15 cellular contexts compared by ENCODE assay signal in the genomic region with DNA sequence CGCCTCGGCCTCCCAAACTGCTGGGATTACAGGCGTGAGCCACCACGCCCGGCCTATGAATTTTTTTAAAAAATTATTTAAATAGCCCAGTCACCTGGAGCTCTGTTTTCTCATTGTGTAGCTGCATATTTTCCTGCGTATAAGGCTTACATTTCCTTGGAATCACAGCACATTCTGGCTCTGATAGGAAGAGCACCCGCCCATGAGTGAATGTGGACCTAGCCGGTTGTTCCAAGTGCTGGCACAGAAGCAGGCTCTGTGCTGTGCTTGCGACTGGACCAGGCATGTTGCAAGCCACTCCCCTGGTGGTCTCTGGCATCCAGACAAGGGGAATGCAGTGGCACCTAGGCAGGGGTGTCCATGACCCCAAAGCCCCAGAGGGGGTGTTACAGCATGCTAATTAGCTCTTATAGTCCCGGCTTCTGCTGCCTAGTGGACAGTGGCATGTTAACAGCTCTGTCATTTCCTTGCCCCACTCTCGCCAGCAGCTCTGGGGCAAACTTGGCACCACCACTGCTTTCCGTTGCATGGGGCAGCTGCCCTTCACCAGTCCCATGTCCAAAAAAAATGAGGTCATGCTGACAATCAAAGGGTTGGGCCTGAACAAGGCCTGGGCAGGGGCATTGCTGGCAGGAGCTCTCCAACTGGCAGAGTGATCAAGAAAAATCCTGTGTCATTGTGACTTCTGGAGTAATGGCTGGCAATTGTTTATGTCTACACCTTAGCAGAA. TPM values are rescaled to one million over a fixed set of nuclear protein-coding genes. Genes with fewer than 3 reads are reported as not detected.
"Had no signal": no experiment of that assay in that cellular context is flagged by ENCODE, and none has a peak within 500 bp of the region (broad histone marks: within the 10 kb centered on the region; RNA-seq: fewer than 3 reads in every experiment).

No MANE protein-coding gene starts in this region.

- H3K27me3 ChIP-seq: ovary, tibial nerve had no signal

- H3K27ac ChIP-seq: ovary, tibial nerve had no signal

- ATAC-seq: activated CD4-positive, CD25-positive, alpha-beta regulatory T cell treated with anti-CD3 and anti-CD28 coated beads, Interleukin-2, amount 50 U/mL, for 24 hours; activated naive CD8-positive, alpha-beta T cell treated with anti-CD3 and anti-CD28 coated beads, Interleukin-2, amount 50 U/mL, for 24 hours; SK-N-SH treated with all-trans-retinoic acid at 6 μM for 48 hours; stimulated activated memory B cell treated with anti-CD40 and anti-IgM and Interleukin-4, amounts not matched to agents 10 μg/mL and 1 μg/mL and 100 μg/mL, for 72 hours had no signal

- H3K9me3 ChIP-seq: ovary had no signal

- H3K36me3 ChIP-seq: ovary, tibial nerve had no signal

- DNase-seq: activated naive CD4-positive, alpha-beta T cell treated with anti-CD3 and anti-CD28 coated beads for 36 hours; activated naive CD8-positive, alpha-beta T cell treated with anti-CD3 and anti-CD28 coated beads, Interleukin-2, amount 50 U/mL, for 24 hours; kidney glomerular epithelial cell; mesendoderm; ovary; stimulated activated CD4-positive, alpha-beta T cell treated with anti-CD3 and anti-CD28 coated beads, Interleukin-2, amount 100 ng/mL, for 48 hours; T-helper 1 cell; T1000 had no signal

- H3K4me3 ChIP-seq: ovary, tibial nerve had no signal

- H3K4me1 ChIP-seq: tibial nerve had no signal

RNA-seq across cellular contexts. Expression of a gene that starts 5.2 kb away (rescaled TPM):
- total RNA-seq: activated CD8-positive, alpha-beta memory T cell treated with anti-CD3 and anti-CD28 coated beads for 36 hours; activated naive CD4-positive, alpha-beta T cell treated with anti-CD3 and anti-CD28 coated beads for 36 hours; glomerular endothelial cell; skeletal muscle tissue; tibial nerve had no signal
